Comparison of ENCODE assay signal across 8 cellular contexts in genomic region chr11:73787643-73788537, GRCh38. TPM values are rescaled to one million over a fixed set of nuclear protein-coding genes. Genes with fewer than 3 reads are reported as not detected.
DNase-seq lines count a peak whose midpoint lies in the region; ATAC-seq and TF ChIP-seq lines count a peak whose summit lies in the region.

TSS of gene MRPL48 (plus strand) at chr11:73787874. CDS start at chr11:73787972, 98 bp downstream.

- H3K9ac ChIP-seq in Karpas-422 (ENCODE audit: low read length): peak within 1 kb of the TSS; percentile 95

- H3K9me3 Mint-ChIP-seq in activated T-helper 1 cell treated with anti-CD3 and anti-CD28 coated beads, Interleukin-12 subunit alpha, Interleukin-12 subunit beta, Interleukin-2, Interleukin-4 antibody, amounts not matched to agents 30 ng/mL and 10 ng/mL and 1 ng/mL, durations not matched to agents 14 hours and 24 hours and 36 hours: no peaks in the 10 kb centered on the region
- no peaks in the 10 kb centered on the region for H3K9me3 Mint-ChIP-seq in naive thymus-derived CD8-positive, alpha-beta T cell

- no peaks in the 10 kb centered on the region for H3K27me3 ChIP-seq in Karpas-422 (ENCODE audit: low read length)

- H3K4me3 Mint-ChIP-seq in activated T-helper 1 cell treated with anti-CD3 and anti-CD28 coated beads, Interleukin-12 subunit alpha, Interleukin-12 subunit beta, Interleukin-2, Interleukin-4 antibody, amounts not matched to agents 30 ng/mL and 10 ng/mL and 1 ng/mL, durations not matched to agents 14 hours and 24 hours and 36 hours: peak within 1 kb of the TSS; percentile 98
- peak within 1 kb of the TSS; percentile 91 to 100 (median 99) for H3K4me3 Mint-ChIP-seq in naive thymus-derived CD8-positive, alpha-beta T cell

- H3K4me3 ChIP-seq in Karpas-422 (ENCODE audit: low read length): peak within 1 kb of the TSS; percentile 92
- H3K4me3 ChIP-seq in fibroblast of mammary gland (ENCODE audit: control insufficient read depth, low read depth, low read length): peak within 1 kb of the TSS; percentile 84

- peak within 1 kb of the TSS; percentile 94 for H3K27ac ChIP-seq in Karpas-422 (ENCODE audit: low read length)

- H3K4me1 ChIP-seq in Karpas-422 (ENCODE audit: low read length): peaks cover 24% of the 10 kb centered on the region

- peak within 1 kb of the TSS; percentile 78 for H3K4me2 ChIP-seq in Karpas-422 (ENCODE audit: low read depth, low read length, poor library complexity, severe bottlenecking)

- ATAC-seq in GM21786 (IDR thresholded peaks at IDR 0.05; ENCODE audit: unreplicated experiment): peak; percentile 95
- peak; percentile 100 for ATAC-seq in naive thymus-derived CD8-positive, alpha-beta T cell

- intact Hi-C loops in activated T-helper 1 cell treated with anti-CD3 and anti-CD28 coated beads, Interleukin-12 subunit alpha, Interleukin-12 subunit beta, Interleukin-2, Interleukin-4 antibody, amounts not matched to agents 30 ng/mL and 10 ng/mL and 1 ng/mL, durations not matched to agents 14 hours and 24 hours and 36 hours (cut with micrococcal nuclease): loop anchor here (1.0 kb wide), 3 partner anchors 9 to 383 kb away; partner anchors contain the start of genes C2CD3, COA4, PAAF1 and PPME1

- no peaks in the 10 kb centered on the region for H3K27me3 Mint-ChIP-seq in activated T-helper 1 cell treated with anti-CD3 and anti-CD28 coated beads, Interleukin-12 subunit alpha, Interleukin-12 subunit beta, Interleukin-2, Interleukin-4 antibody, amounts not matched to agents 30 ng/mL and 10 ng/mL and 1 ng/mL, durations not matched to agents 14 hours and 24 hours and 36 hours (ENCODE audit: insufficient read depth)
- no peaks in the 10 kb centered on the region for H3K27me3 Mint-ChIP-seq in naive thymus-derived CD8-positive, alpha-beta T cell

- H4K20me1 ChIP-seq in Karpas-422 (ENCODE audit: insufficient read depth, low read depth, low read length): no peaks in the 10 kb centered on the region

- no peaks in the 10 kb centered on the region for H3K9me2 ChIP-seq in Karpas-422 (replicated peaks; ENCODE audit: insufficient read depth, low read length)

- peak within 1 kb of the TSS; percentile 96; the same call in 1 of the 2 replicates for H2AFZ ChIP-seq in Karpas-422 (ENCODE audit: low read length)

- POLR2A ChIA-PET in naive thymus-derived CD8-positive, alpha-beta T cell (lab: Charles Lee): interaction anchor here (0.8 to 2.6 kb wide), 11 partner anchors 9 to 1564 kb away, joined by 3 to 30 read pairs (median 3); partner anchors contain the start of genes FAM168A and RAB6A

- DNase-seq in DMS53 treated with DMSO at 0.1 percent for 48 hours (lab: John Stamatoyannopoulos, UW; ENCODE audit: unreplicated experiment): peak; percentile 99
- DNase-seq in Karpas-422: peak; percentile 98
- DNase-seq in RKO (ENCODE audit: low spot score): peak; percentile 97
- DNase-seq in activated T-helper 1 cell treated with anti-CD3 and anti-CD28 coated beads, Interleukin-12 subunit alpha, Interleukin-12 subunit beta, Interleukin-2, Interleukin-4 antibody, amounts not matched to agents 30 ng/mL and 10 ng/mL and 1 ng/mL, durations not matched to agents 14 hours and 24 hours and 36 hours (ENCODE audit: low spot score): peak; percentile 84
- peak; percentile 92 for DNase-seq in fibroblast of mammary gland (ENCODE audit: low read depth)
- DNase-seq in naive thymus-derived CD8-positive, alpha-beta T cell: peak; percentile 76 to 91 (median 84)
- peak; percentile 70 to 89 (median 79) for DNase-seq in stimulated activated naive CD4-positive, alpha-beta T cell (lab: John Stamatoyannopoulos, UW)

- H3K27ac Mint-ChIP-seq in activated T-helper 1 cell treated with anti-CD3 and anti-CD28 coated beads, Interleukin-12 subunit alpha, Interleukin-12 subunit beta, Interleukin-2, Interleukin-4 antibody, amounts not matched to agents 30 ng/mL and 10 ng/mL and 1 ng/mL, durations not matched to agents 14 hours and 24 hours and 36 hours: peak within 1 kb of the TSS; percentile 94
- H3K27ac Mint-ChIP-seq in naive thymus-derived CD8-positive, alpha-beta T cell: peak within 1 kb of the TSS; percentile 98 to 100 (median 99)

- H3K36me3 Mint-ChIP-seq in activated T-helper 1 cell treated with anti-CD3 and anti-CD28 coated beads, Interleukin-12 subunit alpha, Interleukin-12 subunit beta, Interleukin-2, Interleukin-4 antibody, amounts not matched to agents 30 ng/mL and 10 ng/mL and 1 ng/mL, durations not matched to agents 14 hours and 24 hours and 36 hours (ENCODE audit: low read depth): peaks cover 1% of the 10 kb centered on the region
- peaks cover 0 to 6% (median 2%) of the 10 kb centered on the region in 3 donors for H3K36me3 Mint-ChIP-seq in naive thymus-derived CD8-positive, alpha-beta T cell

- H3K36me3 ChIP-seq in Karpas-422 (ENCODE audit: insufficient read depth, low read length): 0 out of 2 replicates have a peak, but pooled peaks cover 3% of the 10 kb centered on the region

- no peaks in the 10 kb centered on the region for H3K9me3 ChIP-seq in Karpas-422 (ENCODE audit: low read length)

- peaks cover 25% of the 10 kb centered on the region for H3K4me1 Mint-ChIP-seq in activated T-helper 1 cell treated with anti-CD3 and anti-CD28 coated beads, Interleukin-12 subunit alpha, Interleukin-12 subunit beta, Interleukin-2, Interleukin-4 antibody, amounts not matched to agents 30 ng/mL and 10 ng/mL and 1 ng/mL, durations not matched to agents 14 hours and 24 hours and 36 hours (ENCODE audit: low read depth)
- peaks cover 9 to 31% (median 17%) of the 10 kb centered on the region in 4 donors for H3K4me1 Mint-ChIP-seq in naive thymus-derived CD8-positive, alpha-beta T cell

- H3K79me2 ChIP-seq in Karpas-422 (ENCODE audit: low read length): peaks cover 42% of the 10 kb centered on the region

- no peak for TF ChIP-seq CTCF in fibroblast of mammary gland (conservative IDR thresholded peaks at IDR 0.05; ENCODE audit: control insufficient read depth, insufficient read depth, low read depth, low read length)

RNA-seq across cellular contexts. Expression of gene MRPL48, which starts in this region (rescaled TPM):
- total RNA-seq in Karpas-422 (2014; rRNA removed; shearing (Covaris generic); ENCODE audit: low replicate concordance): 41.6 and 69.3 TPM in 2 replicates
- total RNA-seq in activated T-helper 1 cell treated with anti-CD3 and anti-CD28 coated beads, Interleukin-12 subunit alpha, Interleukin-12 subunit beta, Interleukin-2, Interleukin-4 antibody, amounts not matched to agents 30 ng/mL and 10 ng/mL and 1 ng/mL, durations not matched to agents 14 hours and 24 hours and 36 hours: 55.0 and 56.3 TPM in 2 replicates
- total RNA-seq in naive thymus-derived CD8-positive, alpha-beta T cell: 10 to 100 TPM; 26.6 to 28.6 TPM
- polyA plus RNA-seq in naive thymus-derived CD8-positive, alpha-beta T cell: 10 to 100 TPM; 73.9 to 85.2 (median 74.6) TPM

Comparison
In these comparisons a context has a peak if more than half of its experiments do, and no peak if none do; other contexts are left out.
1. Peak in every context shown above with its lines: DNase-seq, ATAC-seq, H3K4me3 ChIP-seq and H3K27ac ChIP-seq.